In genomic region chr2:219697811-219698683, GRCh38 we compare ENCODE assay signal across 1 cellular context.
TF ChIP-seq lines count a peak whose summit lies in the region.

No MANE protein-coding gene starts in this region.

TF ChIP-seq in GM23338, 12 proteins besides CTCF, POLR2A, EP300 and RAD21 (continued from another document):
- TF ChIP-seq ZNF462 (CRISPR knock-in tag; IDR thresholded peaks at IDR 0.05) (no peak), EZH2 (IDR thresholded peaks at IDR 0.05; ENCODE audit: low read depth, unreplicated experiment) (no peak), EZH2phosphoT487 (IDR thresholded peaks at IDR 0.05; ENCODE audit: unreplicated experiment) (no peak), REST (IDR thresholded peaks at IDR 0.05; ENCODE audit: unreplicated experiment) (no peak), JUNB (IDR thresholded peaks at IDR 0.05; ENCODE audit: unreplicated experiment) (no peak), ETS1 (IDR thresholded peaks at IDR 0.05) (no peak)
